12 cellular contexts compared by ENCODE assay signal in the genomic region with DNA sequence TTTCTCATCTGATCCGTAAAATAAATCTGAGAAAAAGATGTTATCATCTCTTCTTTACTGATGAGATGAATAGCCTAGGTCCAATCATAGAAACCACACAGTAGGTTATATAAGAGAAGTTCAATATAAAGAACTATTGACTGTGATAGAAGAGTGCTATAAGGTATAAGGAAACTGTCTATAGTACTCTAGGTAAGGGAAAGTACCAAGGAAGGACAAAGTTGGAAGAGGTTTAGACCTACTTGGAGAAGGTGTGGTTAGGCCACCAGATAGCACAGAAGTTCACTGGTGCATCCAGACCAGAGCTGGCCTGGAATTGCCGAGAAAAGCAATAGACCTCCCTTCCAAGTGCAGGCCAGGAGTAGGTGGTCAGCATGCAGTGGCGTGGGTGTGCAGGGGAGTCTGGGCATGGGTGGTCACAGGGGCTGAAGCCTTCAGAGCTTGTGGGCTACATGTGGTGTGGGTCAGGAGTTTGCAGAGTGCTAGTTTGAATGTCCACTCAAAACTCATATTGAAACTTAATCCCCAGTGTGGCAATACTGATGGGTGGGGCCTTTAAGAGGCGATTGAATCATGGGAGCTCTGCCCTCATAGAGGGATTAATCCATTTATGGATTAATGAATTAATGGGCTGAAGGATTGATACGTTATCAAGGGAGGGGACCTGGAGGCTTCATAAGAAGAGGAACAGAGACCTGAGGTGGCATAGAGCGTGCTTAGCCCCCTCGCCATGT.
DNase-seq lines count a peak whose midpoint lies in the region; ATAC-seq and TF ChIP-seq lines count a peak whose summit lies in the region.
"Had no signal": no experiment of that assay in that cellular context is flagged by ENCODE, and none has a peak within 500 bp of the region (broad histone marks: within the 10 kb centered on the region; RNA-seq: fewer than 3 reads in every experiment).

No MANE protein-coding gene starts in this region.

- peaks cover 0 to 50% (median 25%) of the 10 kb centered on the region in 9 donors for H3K4me1 ChIP-seq in heart right ventricle
- peaks cover 39% of the 10 kb centered on the region for H3K4me1 ChIP-seq in HUES64 (ENCODE audit: insufficient read depth, low read length)
- no peaks in the 10 kb centered on the region for H3K4me1 ChIP-seq in smooth muscle cell (ENCODE audit: low read depth)

- H3K4me1 Mint-ChIP-seq in chondrocyte (ENCODE audit: low read depth): peaks cover 81% of the 10 kb centered on the region

- intact Hi-C loops in heart right ventricle (cut with DNase I) (loop anchor here in 1 of 10 donors (5.0 kb wide), 1 partner anchor 50 kb away; no protein-coding TSS in a partner anchor), cardiac septum (cut with DNase I) (no loop called here)

- DNase-seq in heart right ventricle: no peak
- DNase-seq in cardiac septum (ENCODE audit: low spot score): no peak
- no peak for DNase-seq in chondrocyte (ENCODE audit: low spot score)
- no peak for DNase-seq in smooth muscle cell (lab: John Stamatoyannopoulos, UW; ENCODE audit: unreplicated experiment)
- no peak for DNase-seq in NCI-H187 treated with DMSO at 0.1 percent for 48 hours (lab: John Stamatoyannopoulos, UW)
- no peak for DNase-seq in NCI-H2107 (lab: John Stamatoyannopoulos, UW)
- no peak for DNase-seq in NCI-H1092 (lab: John Stamatoyannopoulos, UW)
- DNase-seq: activated CD4-positive, alpha-beta T cell treated with anti-CD3 and anti-CD28 coated beads, Interleukin-2, amount 50 U/mL, for 1 hour; NCI-H1694 treated with DMSO at 0.1 percent for 48 hours had no signal

- 94% methylated on average over 7 of the region's 7 CpGs for WGBS in heart right ventricle, 2 donors
- 92% methylated on average over 7 of the region's 7 CpGs for WGBS in HUES64
- 92% methylated on average over 7 of the region's 7 CpGs for WGBS in smooth muscle cell (ENCODE audit: low lambda C conversion rate)

- peaks cover 3% of the 10 kb centered on the region for H4K20me1 ChIP-seq in smooth muscle cell (ENCODE audit: low read depth)

- no peaks in the 10 kb centered on the region for H3K27me3 ChIP-seq in heart right ventricle
- no peaks in the 10 kb centered on the region for H3K27me3 ChIP-seq in HUES64 (ENCODE audit: insufficient read depth, low read length)
- H3K27me3 ChIP-seq in smooth muscle cell (ENCODE audit: low read depth): no peaks in the 10 kb centered on the region
- H3K27me3 ChIP-seq: body of pancreas had no signal

- no peaks in the 10 kb centered on the region for H3K9me3 ChIP-seq in heart right ventricle
- no peaks in the 10 kb centered on the region for H3K9me3 ChIP-seq in HUES64 (ENCODE audit: insufficient read depth, low read depth, low read length)
- H3K9me3 ChIP-seq in smooth muscle cell (replicated peaks; ENCODE audit: low read depth): no peaks in the 10 kb centered on the region
- H3K9me3 ChIP-seq: body of pancreas had no signal

- TF ChIP-seq CTCF in heart right ventricle (IDR thresholded peaks at IDR 0.05) (no peak), chondrocyte (IDR thresholded peaks at IDR 0.05) (no peak), smooth muscle cell (IDR thresholded peaks at IDR 0.05; ENCODE audit: borderline replicate concordance, insufficient read depth, poor library complexity, severe bottlenecking) (no peak)

- no peaks in the 10 kb centered on the region for H3K9me3 Mint-ChIP-seq in chondrocyte (ENCODE audit: low read depth)
- H3K9me3 Mint-ChIP-seq: mesothelial cell of epicardium had no signal

- H3K27ac ChIP-seq in heart right ventricle: peak overlapping the region in 6 of 10 donors; percentile 28 to 64 (median 50)
- peak overlapping the region; percentile 15; the same call in 1 of the 2 replicates for H3K27ac ChIP-seq in HUES64 (ENCODE audit: low read depth, low read length)
- peak overlapping the region; percentile 79 for H3K27ac ChIP-seq in smooth muscle cell (ENCODE audit: low read depth)

- H3K4me3 ChIP-seq in heart right ventricle: no peak overlapping the region
- no peak overlapping the region for H3K4me3 ChIP-seq in HUES64 (ENCODE audit: low read length)
- H3K4me3 ChIP-seq in smooth muscle cell: no peak overlapping the region
- H3K4me3 ChIP-seq: body of pancreas had no signal

- no peak for ATAC-seq in heart right ventricle

- H3K36me3 ChIP-seq in heart right ventricle (peaks cover 0 to 5% (median 0%) of the 10 kb centered on the region in 9 donors), HUES64 (ENCODE audit: insufficient read depth, low read length) (no peaks in the 10 kb centered on the region; the same call in 1 of the 2 replicates), smooth muscle cell (ENCODE audit: low read depth) (no peaks in the 10 kb centered on the region)

- peak overlapping the region; percentile 95 for H3K27ac Mint-ChIP-seq in chondrocyte (ENCODE audit: unreplicated experiment)
- H3K27ac Mint-ChIP-seq: mesothelial cell of epicardium had no signal

- no peaks in the 10 kb centered on the region for H3K79me2 ChIP-seq in smooth muscle cell (ENCODE audit: low read depth)

- no peak overlapping the region for H2AFZ ChIP-seq in smooth muscle cell (ENCODE audit: low read depth)

- H3K27me3 Mint-ChIP-seq in chondrocyte (ENCODE audit: low read depth): no peaks in the 10 kb centered on the region

- H3K36me3 Mint-ChIP-seq in chondrocyte (ENCODE audit: low read depth): peaks cover 10% of the 10 kb centered on the region
- H3K36me3 Mint-ChIP-seq: mesothelial cell of epicardium had no signal

- H3K4me2 ChIP-seq in smooth muscle cell: peak overlapping the region; percentile 36

- no peak overlapping the region for H3K9ac ChIP-seq in HUES64 (ENCODE audit: low read depth, low read length)
- H3K9ac ChIP-seq in smooth muscle cell (ENCODE audit: low read depth): no peak overlapping the region

- H3F3A ChIP-seq in smooth muscle cell (ENCODE audit: low read depth): peaks cover 10% of the 10 kb centered on the region

- no peak overlapping the region for H3K4me3 Mint-ChIP-seq in chondrocyte (ENCODE audit: unreplicated experiment)
- H3K4me3 Mint-ChIP-seq: mesothelial cell of epicardium had no signal

Comparison
In these comparisons a context has a peak if more than half of its experiments do, and no peak if none do; other contexts are left out.
1. H3K27ac ChIP-seq: peak in every context shown above with its lines; median percentile 79 in smooth muscle cell; 50 in heart right ventricle; 15 in HUES64.